Comparison of ENCODE assay signal across 26 cellular contexts in the genomic region with DNA sequence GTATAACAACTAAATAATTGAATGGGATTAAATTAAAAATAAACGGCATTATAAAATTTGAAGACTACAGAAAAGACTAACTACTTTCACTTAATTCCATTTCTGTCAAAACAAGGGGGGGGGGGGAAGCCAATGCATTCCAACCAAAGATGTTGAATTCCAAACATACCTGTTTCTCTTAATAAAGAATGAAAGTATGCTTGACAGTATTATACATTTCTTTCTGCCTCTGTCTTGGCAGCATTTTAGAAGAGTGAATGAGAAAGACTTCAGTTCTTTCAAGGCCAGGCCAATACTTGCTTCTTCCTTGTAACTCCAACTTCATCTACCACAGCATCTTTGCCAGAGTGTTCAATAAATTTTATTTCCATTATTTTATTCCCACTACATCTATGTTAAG.
"Had no signal": no experiment of that assay in that cellular context is flagged by ENCODE, and none has a peak within 500 bp of the region (broad histone marks: within the 10 kb centered on the region; RNA-seq: fewer than 3 reads in every experiment).

No MANE protein-coding gene starts in this region.

- H3K4me1 ChIP-seq: esophagus squamous epithelium, heart right ventricle, lower lobe of right lung, neural progenitor cell, parathyroid adenoma, psoas muscle, right atrium auricular region, spleen, testis, transverse colon had no signal

- DNase-seq: activated CD4-positive, alpha-beta T cell treated with anti-CD3 and anti-CD28 coated beads for 36 hours; activated CD4-positive, alpha-beta T cell treated with anti-CD3 and anti-CD28 coated beads, Interleukin-2, amount 50 U/mL, for 4 hours; activated CD4-positive, CD25-positive, alpha-beta regulatory T cell; activated naive CD4-positive, alpha-beta T cell; activated T-cell treated with anti-CD3 and anti-CD28 coated beads for 4 hours; activated T-cell treated with anti-CD3 and anti-CD28 coated beads, Interleukin-2, amount 50 U/mL, for 72 hours; aorta; brain microvascular endothelial cell; cortex of kidney; endodermal cell; esophagus squamous epithelium; foreskin melanocyte; heart right ventricle; kidney glomerular epithelial cell; lower lobe of right lung; mesenchymal stem cell; natural killer cell; occipital lobe; psoas muscle; spleen; stimulated activated naive CD4-positive, alpha-beta T cell treated with Interleukin-2 at 50 U/mL for 16 hours; testis; transverse colon had no signal

- H3K79me2 ChIP-seq: parathyroid adenoma had no signal

- H3K4me3 ChIP-seq: esophagus squamous epithelium, heart right ventricle, lower lobe of right lung, neural progenitor cell, psoas muscle, right atrium auricular region, spleen, testis, transverse colon had no signal

- H3K4me2 ChIP-seq: neural progenitor cell had no signal

- H3K27me3 ChIP-seq: brain microvascular endothelial cell, esophagus squamous epithelium, neural progenitor cell, right atrium auricular region, spleen, testis, transverse colon had no signal

- H2AFZ ChIP-seq: neural progenitor cell, parathyroid adenoma had no signal

- H3K36me3 ChIP-seq: brain microvascular endothelial cell, esophagus squamous epithelium, heart right ventricle, lower lobe of right lung, neural progenitor cell, right atrium auricular region, spleen, transverse colon had no signal

- H3K27ac ChIP-seq: brain microvascular endothelial cell, esophagus squamous epithelium, heart right ventricle, lower lobe of right lung, neural progenitor cell, parathyroid adenoma, psoas muscle, right atrium auricular region, spleen, testis, transverse colon had no signal

- H3K9ac ChIP-seq: neural progenitor cell, parathyroid adenoma had no signal

- H3K9me3 ChIP-seq: esophagus squamous epithelium, heart right ventricle, lower lobe of right lung, right atrium auricular region, spleen, testis, transverse colon had no signal
